8 cellular contexts compared by ENCODE assay signal in genomic region chr18:45722899-45723298, GRCh38. TPM values are rescaled to one million over a fixed set of nuclear protein-coding genes. Genes with fewer than 3 reads are reported as not detected.
A peak's percentile ranks its signal among the peaks of the same experiment; 100 is the strongest.
DNase-seq lines count a peak whose midpoint lies in the region; ATAC-seq and TF ChIP-seq lines count a peak whose summit lies in the region.

No MANE protein-coding gene starts in this region.

- no peak overlapping the region for H4K8ac ChIP-seq in mesendoderm (ENCODE audit: low read depth, low read length)

- peak; percentile 97 for ATAC-seq in GM19452 (IDR thresholded peaks at IDR 0.05; ENCODE audit: unreplicated experiment)
- ATAC-seq in HG03520 (IDR thresholded peaks at IDR 0.05; ENCODE audit: unreplicated experiment): peak; percentile 98

- no CpG with 5 or more reads among the region's 5 CpGs for WGBS in mesendoderm (ENCODE audit: extremely low coverage, insufficient coverage, low lambda C conversion rate)

- no peak overlapping the region for H3K56ac ChIP-seq in mesendoderm (ENCODE audit: low read length)

- H3K4ac ChIP-seq in mesendoderm (ENCODE audit: low read depth, low read length): no peak overlapping the region

- TF ChIP-seq CTCF in dorsolateral prefrontal cortex (IDR thresholded peaks at IDR 0.05 in 54 of 56, conservative IDR thresholded peaks at IDR 0.05 in 2 of 56; ENCODE audit: low read depth in 1 of 56, partially characterized antibody in 56 of 56): peak in 51 of 56 donors; percentile 18 to 67 (median 46)

- no peak overlapping the region for H2AK5ac ChIP-seq in mesendoderm (ENCODE audit: low read length)

- intact Hi-C loops in dorsolateral prefrontal cortex (cut with DNase I): no loop called here

- H3K4me3 ChIP-seq in dorsolateral prefrontal cortex (no peak overlapping the region), mesendoderm (ENCODE audit: low read length) (no peak overlapping the region)

- DNase-seq in COLO668 (lab: John Stamatoyannopoulos, UW; ENCODE audit: unreplicated experiment) (peak; percentile 78), NCI-H748 (lab: John Stamatoyannopoulos, UW; ENCODE audit: unreplicated experiment) (peak; percentile 74), dorsolateral prefrontal cortex (peak in 7 of 10 donors; percentile 17 to 59 (median 45)), mesendoderm (peak; percentile 83)
- peak; percentile 55 for DNase-seq in activated CD4-positive, alpha-beta T cell treated with anti-CD3 and anti-CD28 coated beads, Interleukin-2, amount 50 U/mL, for 4 hours
- DNase-seq in stimulated activated CD8-positive, alpha-beta memory T cell treated with anti-CD3 and anti-CD28 coated beads, Interleukin-7, amount 100 ng/mL, for 1 hour (ENCODE audit: low read depth in 2 of 2): peak; percentile 30 to 45

- no peak overlapping the region for H3K18ac ChIP-seq in mesendoderm (ENCODE audit: low read length)

- H3K4me1 ChIP-seq in mesendoderm (ENCODE audit: control insufficient read depth, low read depth, low read length): no peaks in the 10 kb centered on the region

- H4K5ac ChIP-seq in mesendoderm (ENCODE audit: low read length): no peak overlapping the region

- H3K23ac ChIP-seq in mesendoderm (ENCODE audit: low read length): no peak overlapping the region

- no peak overlapping the region for H3K4me2 ChIP-seq in mesendoderm (ENCODE audit: low read length)

- H2BK5ac ChIP-seq in mesendoderm (ENCODE audit: low read length): no peak overlapping the region

- H3K27me3 ChIP-seq in dorsolateral prefrontal cortex: peaks cover 0 to 12% (median 0%) of the 10 kb centered on the region in 45 donors
- no peaks in the 10 kb centered on the region for H3K27me3 ChIP-seq in mesendoderm (ENCODE audit: insufficient read depth, low read length, poor library complexity)

- no peaks in the 10 kb centered on the region for H3K79me2 ChIP-seq in mesendoderm (ENCODE audit: control insufficient read depth, insufficient read depth, low read length)

- H2BK15ac ChIP-seq in mesendoderm (replicated peaks; ENCODE audit: low read depth): no peak overlapping the region

- H3K36me3 ChIP-seq in mesendoderm (ENCODE audit: control insufficient read depth, insufficient read depth, low read length): no peaks in the 10 kb centered on the region

- no peaks in the 10 kb centered on the region for H3K79me1 ChIP-seq in mesendoderm (ENCODE audit: low read length)

- H3K27ac ChIP-seq in dorsolateral prefrontal cortex (peak overlapping the region in 1 of 59 donors; percentile 67), mesendoderm (ENCODE audit: low read depth, low read length) (no peak overlapping the region)

- no peak overlapping the region for H2BK120ac ChIP-seq in mesendoderm (ENCODE audit: low read depth, low read length)

- no peak overlapping the region for H3K9ac ChIP-seq in mesendoderm (ENCODE audit: low read length)

RNA-seq across cellular contexts. Expression of gene SLC14A1, which starts 1.1 kb away (rescaled TPM):
- total RNA-seq in dorsolateral prefrontal cortex: 100 to 1,000 TPM in 48 of 120 experiments, 10 to 100 TPM in 71, 1 to 10 TPM in 1; 3.8 to 270 (median 89.5) TPM
- polyA plus RNA-seq in mesendoderm (2013, experiment 1 of 2): 0.14 TPM
- polyA plus RNA-seq in mesendoderm (2013, experiment 2 of 2): 0.03 TPM
